Comparison of ENCODE assay signal across 18 cellular contexts in the genomic region with DNA sequence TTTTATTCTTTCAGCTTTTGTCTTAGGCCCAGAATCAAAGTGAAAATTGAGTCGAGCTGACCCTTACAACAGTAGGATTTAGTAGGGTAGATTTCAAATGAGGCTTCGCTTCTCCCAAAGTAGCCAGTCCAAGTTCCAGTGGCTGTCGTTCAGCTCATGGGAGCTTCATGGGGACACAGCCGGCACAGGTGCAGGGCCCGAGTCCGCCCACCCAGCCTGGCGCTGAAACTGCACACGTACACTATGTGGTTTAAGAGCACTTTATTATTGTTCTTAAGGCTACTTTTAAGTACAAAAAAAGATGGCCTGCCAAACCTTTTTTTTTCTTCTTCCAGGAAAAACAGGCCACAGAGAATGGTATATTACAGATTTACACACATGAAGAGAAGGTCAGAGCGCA.
DNase-seq lines count a peak whose midpoint lies in the region; ATAC-seq and TF ChIP-seq lines count a peak whose summit lies in the region.
"Had no signal": no experiment of that assay in that cellular context is flagged by ENCODE, and none has a peak within 500 bp of the region (broad histone marks: within the 10 kb centered on the region; RNA-seq: fewer than 3 reads in every experiment).

No MANE protein-coding gene starts in this region.

- intact Hi-C loops in left ventricle myocardium inferior (cut with micrococcal nuclease) (no loop called here), cardiac septum (cut with DNase I) (no loop called here), sigmoid colon (cut with DNase I) (no loop called here)

- H3K27me3 ChIP-seq in left ventricle myocardium inferior (ENCODE audit: low read depth) (no peaks in the 10 kb centered on the region), gastroesophageal sphincter (no peaks in the 10 kb centered on the region), sigmoid colon (no peaks in the 10 kb centered on the region)
- H3K27me3 ChIP-seq: hepatocyte had no signal

- no peak for TF ChIP-seq EP300 in gastroesophageal sphincter (IDR thresholded peaks at IDR 0.05)
- no peak for TF ChIP-seq EP300 in sigmoid colon (IDR thresholded peaks at IDR 0.05)

- TF ChIP-seq POLR2A in gastroesophageal sphincter (IDR thresholded peaks at IDR 0.05): no peak
- no peak for TF ChIP-seq POLR2A in sigmoid colon (IDR thresholded peaks at IDR 0.05)

- H3K27ac ChIP-seq in left ventricle myocardium inferior (replicated peaks): peak overlapping the region; percentile 71
- peak overlapping the region in 3 of 4 donors; percentile 54 to 62 (median 57) for H3K27ac ChIP-seq in gastroesophageal sphincter
- H3K27ac ChIP-seq in sigmoid colon: peak overlapping the region in 3 of 4 donors; percentile 25 to 81 (median 78)
- H3K27ac ChIP-seq: epithelial cell of prostate, hepatocyte had no signal

- WGBS in gastroesophageal sphincter (ENCODE audit: low coverage in 1 of 2), 2 donors: 77 to 94% methylated on average over 5 of the region's 9 CpGs
- WGBS in sigmoid colon, 2 donors: 92% methylated on average over 9 of the region's 9 CpGs

- H3K9me3 ChIP-seq in left ventricle myocardium inferior (replicated peaks) (no peaks in the 10 kb centered on the region), gastroesophageal sphincter (no peaks in the 10 kb centered on the region), sigmoid colon (no peaks in the 10 kb centered on the region)
- H3K9me3 ChIP-seq: Caco-2 had no signal

- TF ChIP-seq CTCF in left ventricle myocardium inferior (IDR thresholded peaks at IDR 0.05; ENCODE audit: borderline replicate concordance): no peak
- no peak for TF ChIP-seq CTCF in gastroesophageal sphincter (IDR thresholded peaks at IDR 0.05)
- no peak for TF ChIP-seq CTCF in sigmoid colon (IDR thresholded peaks at IDR 0.05)

- peaks cover 82% of the 10 kb centered on the region for H3K4me1 ChIP-seq in left ventricle myocardium inferior
- peaks cover 0 to 83% (median 28%) of the 10 kb centered on the region in 3 donors for H3K4me1 ChIP-seq in gastroesophageal sphincter
- peaks cover 0 to 69% (median 51%) of the 10 kb centered on the region in 4 donors for H3K4me1 ChIP-seq in sigmoid colon
- H3K4me1 ChIP-seq: Caco-2 had no signal

- no peak for ATAC-seq in gastroesophageal sphincter
- ATAC-seq: GM23338 had no signal

- peaks cover 25% of the 10 kb centered on the region for H3K36me3 ChIP-seq in left ventricle myocardium inferior
- H3K36me3 ChIP-seq in gastroesophageal sphincter: peaks cover 0 to 55% of the 10 kb centered on the region in 2 donors
- H3K36me3 ChIP-seq in sigmoid colon: peaks cover 0 to 15% (median 6%) of the 10 kb centered on the region in 4 donors

- DNase-seq in left ventricle myocardium inferior (peak; percentile 10), cardiac septum (ENCODE audit: low spot score) (no peak), sigmoid colon (no peak), NCI-H1436 treated with DMSO at 0.1 percent for 48 hours (lab: John Stamatoyannopoulos, UW) (no peak), Kasumi-1 (lab: John Stamatoyannopoulos, UW) (no peak), COR-L47 (lab: John Stamatoyannopoulos, UW) (no peak)
- DNase-seq in stimulated activated CD4-positive, alpha-beta T cell treated with anti-CD3 and anti-CD28 coated beads, Interleukin-15, amount 100 ng/mL, for 24 hours: no peak
- DNase-seq: activated CD4-positive, alpha-beta T cell treated with anti-CD3 and anti-CD28 coated beads, Interleukin-2, amount 10 ng/mL, durations not matched to agents 24 days and 14 days; activated T-cell treated with anti-CD3 and anti-CD28 coated beads for 4 hours; Caco-2; Karpas-422; NCI-H146; NCI-H446 treated with DMSO at 0.1 percent for 48 hours; trophoblast cell had no signal

- H3K4me3 ChIP-seq in left ventricle myocardium inferior (no peak overlapping the region), gastroesophageal sphincter (no peak overlapping the region), sigmoid colon (no peak overlapping the region)
- H3K4me3 ChIP-seq: GM23338, hepatocyte had no signal
